ENCODE assay signal across 38 cellular contexts in the genomic region with DNA sequence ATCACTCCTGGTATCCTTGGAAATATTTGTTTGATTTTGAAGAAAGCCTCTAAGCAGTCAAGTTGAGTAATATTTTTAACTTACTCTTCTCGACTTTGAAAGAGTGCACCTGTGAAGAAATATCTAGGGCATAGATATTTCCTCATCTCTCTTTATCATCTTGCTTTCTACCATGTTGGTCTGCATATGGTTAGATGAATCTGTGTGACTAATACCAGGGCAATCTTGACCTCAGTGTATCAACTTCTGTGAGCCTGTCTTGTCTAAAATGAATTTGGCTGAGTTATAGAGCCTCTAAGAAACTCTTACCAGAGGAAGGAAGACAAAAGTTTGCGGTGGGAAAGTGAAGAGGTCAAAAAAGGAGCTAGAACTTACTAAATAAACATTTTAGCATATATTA.
"Had no signal": no experiment of that assay in that cellular context is flagged by ENCODE, and none has a peak within 500 bp of the region (broad histone marks: within the 10 kb centered on the region; RNA-seq: fewer than 3 reads in every experiment).

No MANE protein-coding gene starts in this region.

- H3K27ac Mint-ChIP-seq: activated CD4-positive, alpha-beta memory T cell treated with anti-CD3 and anti-CD28 coated beads for 36 hours; activated CD4-positive, alpha-beta T cell treated with anti-CD3 and anti-CD28 coated beads, Interleukin-2, amount 10 ng/mL, durations not matched to agents 24 days and 14 days; activated naive CD4-positive, alpha-beta T cell treated with anti-CD3 and anti-CD28 coated beads for 36 hours; activated naive CD8-positive, alpha-beta T cell treated with anti-CD3 and anti-CD28 coated beads, Interleukin-2, amount 10 ng/mL, durations not matched to agents 7 days and 5 days; activated T-helper 1 cell treated with anti-CD3 and anti-CD28 coated beads, Interleukin-12 subunit alpha, Interleukin-12 subunit beta, Interleukin-2, Interleukin-4 antibody, amounts not matched to agents 30 ng/mL and 10 ng/mL and 1 ng/mL, durations not matched to agents 14 hours and 24 hours and 36 hours; dendritic cell treated with granulocyte-macrophage colony-stimulating factor and Interleukin-4, amounts not matched to agents 40 ng/mL and 50 ng/mL, for 4 days; endodermal cell; memory B cell; naive thymus-derived CD8-positive, alpha-beta T cell; stimulated activated memory B cell treated with anti-CD40 and anti-IgM and Interleukin-4, amounts not matched to agents 10 μg/mL and 1 μg/mL and 100 μg/mL, for 72 hours; stimulated activated naive CD8-positive, alpha-beta T cell treated with anti-CD3 and anti-CD28 coated beads, Interleukin-15, amount 100 ng/mL, for 72 hours; T-cell; T-helper 2 cell treated with Interferon-gamma antibody and Interleukin-4, amounts not matched to agents 5 μg/mL and 100 μg/mL, for 36 hours had no signal

- H3K4me3 ChIP-seq: esophagus muscularis mucosa, pancreas, psoas muscle, sigmoid colon, smooth muscle cell, thyroid gland, upper lobe of left lung, vagina had no signal

- H3K9me3 ChIP-seq: esophagus muscularis mucosa, pancreas, psoas muscle, sigmoid colon, thyroid gland, upper lobe of left lung, vagina had no signal

- H3K27me3 ChIP-seq: esophagus muscularis mucosa, pancreas, sigmoid colon, thyroid gland, upper lobe of left lung, vagina had no signal

- H3K4me1 ChIP-seq: esophagus muscularis mucosa, pancreas, psoas muscle, sigmoid colon, thyroid gland, upper lobe of left lung, vagina had no signal

- DNase-seq: activated CD4-positive, alpha-beta memory T cell treated with anti-CD3 and anti-CD28 coated beads for 36 hours; activated CD4-positive, alpha-beta T cell treated with anti-CD3 and anti-CD28 coated beads, Interleukin-2, amount 10 ng/mL, durations not matched to agents 24 days and 14 days; activated CD8-positive, alpha-beta memory T cell treated with anti-CD3 and anti-CD28 coated beads, Interleukin-2, amount 50 U/mL, for 4 hours; activated effector memory CD4-positive, alpha-beta T cell treated with anti-CD3 and anti-CD28 coated beads, Interleukin-2, amount 50 U/mL, for 16 hours; activated naive CD4-positive, alpha-beta T cell treated with anti-CD3 and anti-CD28 coated beads for 36 hours; activated naive CD8-positive, alpha-beta T cell treated with anti-CD3 and anti-CD28 coated beads, Interleukin-2, amount 10 ng/mL, durations not matched to agents 7 days and 5 days; activated T-cell treated with anti-CD3 and anti-CD28 coated beads, Interleukin-2, amount 50 U/mL, for 1 hour; amniotic stem cell; endodermal cell; left colon; midbrain; naive thymus-derived CD8-positive, alpha-beta T cell; nucleus accumbens; pancreas; psoas muscle; sigmoid colon; stimulated activated CD4-positive, alpha-beta T cell treated with anti-CD3 and anti-CD28 coated beads, Interleukin-1b, Interleukin-23, amount 100 ng/mL, for 48 hours; stimulated activated CD4-positive, alpha-beta T cell treated with anti-CD3 and anti-CD28 coated beads, Interleukin-4, amount 100 ng/mL, for 4 hours; stimulated activated CD8-positive, alpha-beta memory T cell treated with anti-CD3 and anti-CD28 coated beads, Interleukin-4, amount 100 ng/mL, for 48 hours; stimulated activated naive CD8-positive, alpha-beta T cell treated with anti-CD3 and anti-CD28 coated beads, Interleukin-15, amount 100 ng/mL, for 72 hours; substantia nigra; T-cell; thyroid gland; upper lobe of left lung; WERI-Rb-1 had no signal

- H3K4me2 ChIP-seq: smooth muscle cell had no signal

- H3K27ac ChIP-seq: esophagus muscularis mucosa, pancreas, psoas muscle, sigmoid colon, thyroid gland, upper lobe of left lung, vagina, WERI-Rb-1 had no signal

- H3K36me3 ChIP-seq: esophagus muscularis mucosa, pancreas, sigmoid colon, thyroid gland, upper lobe of left lung, vagina, WERI-Rb-1 had no signal

- ATAC-seq: activated CD4-positive, CD25-positive, alpha-beta regulatory T cell treated with anti-CD3 and anti-CD28 coated beads, Interleukin-2, amount 50 U/mL, for 24 hours; left colon; naive thymus-derived CD8-positive, alpha-beta T cell; pancreas; psoas muscle; stimulated activated memory B cell treated with anti-CD40 and anti-IgM and Interleukin-4, amounts not matched to agents 10 μg/mL and 1 μg/mL and 100 μg/mL, for 72 hours; stimulated activated naive CD8-positive, alpha-beta T cell treated with anti-CD3 and anti-CD28 coated beads, Interleukin-15, amount 100 ng/mL, for 72 hours; T-cell had no signal

- H3K9me3 Mint-ChIP-seq: activated CD4-positive, alpha-beta T cell treated with anti-CD3 and anti-CD28 coated beads, Interleukin-2, amount 10 ng/mL, durations not matched to agents 24 days and 14 days; activated T-helper 1 cell treated with anti-CD3 and anti-CD28 coated beads, Interleukin-12 subunit alpha, Interleukin-12 subunit beta, Interleukin-2, Interleukin-4 antibody, amounts not matched to agents 30 ng/mL and 10 ng/mL and 1 ng/mL, durations not matched to agents 14 hours and 24 hours and 36 hours; endodermal cell; neural crest cell had no signal

- H3K36me3 Mint-ChIP-seq: activated CD4-positive, alpha-beta memory T cell treated with anti-CD3 and anti-CD28 coated beads for 36 hours; activated naive CD8-positive, alpha-beta T cell treated with anti-CD3 and anti-CD28 coated beads, Interleukin-2, amount 10 ng/mL, durations not matched to agents 7 days and 5 days; memory B cell; naive thymus-derived CD8-positive, alpha-beta T cell; stimulated activated memory B cell treated with anti-CD40 and anti-IgM and Interleukin-4, amounts not matched to agents 10 μg/mL and 1 μg/mL and 100 μg/mL, for 72 hours; T-cell had no signal

- FAIRE-seq: frontal cortex, keratinocyte, TTC549 had no signal
